Comparison of ENCODE assay signal across 26 cellular contexts in the genomic region with DNA sequence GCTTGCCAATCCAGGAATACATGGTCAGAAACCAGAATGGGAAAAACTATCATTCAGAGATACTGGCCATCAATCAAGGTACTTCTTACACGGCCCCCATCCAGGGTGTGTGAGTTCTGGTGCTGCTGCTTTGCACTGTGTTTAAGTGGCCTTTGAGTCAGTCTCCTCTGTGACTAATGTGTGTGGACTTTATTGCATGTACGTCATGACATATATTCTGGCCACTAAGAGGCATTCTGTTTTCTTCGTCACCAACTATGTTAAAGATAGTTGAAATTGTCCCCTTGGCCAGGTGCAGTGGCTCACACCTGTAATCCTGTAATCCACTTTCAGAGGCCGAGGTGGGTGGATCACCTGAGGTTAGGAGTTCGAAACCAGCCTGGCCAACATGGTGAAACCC. TPM values are rescaled to one million over a fixed set of nuclear protein-coding genes. Genes with fewer than 3 reads are reported as not detected.
A peak's percentile ranks its signal among the peaks of the same experiment; 100 is the strongest.
DNase-seq lines count a peak whose midpoint lies in the region; ATAC-seq and TF ChIP-seq lines count a peak whose summit lies in the region.
"Had no signal": no experiment of that assay in that cellular context is flagged by ENCODE, and none has a peak within 500 bp of the region (broad histone marks: within the 10 kb centered on the region; RNA-seq: fewer than 3 reads in every experiment).

No MANE protein-coding gene starts in this region.

- TF ChIP-seq POLR2A in breast epithelium (IDR thresholded peaks at IDR 0.05), result no peak

- no peak overlapping the region for H3K9ac ChIP-seq in smooth muscle cell (ENCODE audit: low read depth)
- H3K9ac ChIP-seq: KMS-11, neural progenitor cell, SK-N-SH had no signal

- peaks cover 66% of the 10 kb centered on the region for H3K36me3 Mint-ChIP-seq in MCF 10A (ENCODE audit: insufficient read depth, unreplicated experiment)

- no peaks in the 10 kb centered on the region for H3K9me3 Mint-ChIP-seq in MCF 10A (ENCODE audit: unreplicated experiment)
- H3K9me3 Mint-ChIP-seq: activated CD8-positive, alpha-beta T cell treated with anti-CD3 and anti-CD28 coated beads for 36 hours; activated T-helper 17 cell treated with anti-CD3 and anti-CD28 coated beads, Interleukin-2, amount 50 U/mL, for 72 hours; CD8-positive, alpha-beta T cell; memory B cell; neural progenitor cell; stimulated activated naive CD8-positive, alpha-beta T cell treated with anti-CD3 and anti-CD28 coated beads, Interleukin-15, Interleukin-2, amounts not matched to agents 100 ng/mL and 50 ng/mL, for 24 hours; T-helper 1 cell treated with Interleukin-12 subunit alpha and Interleukin-12 subunit beta and Interleukin-4 antibody, amounts not matched to agents 30 μg/mL and 1 μg/mL, for 36 hours had no signal

- H2AFZ ChIP-seq in smooth muscle cell (ENCODE audit: low read depth), result no peak overlapping the region
- H2AFZ ChIP-seq: hepatocyte, neural progenitor cell had no signal

- DNase-seq in MCF 10A (ENCODE audit: unreplicated experiment) (peak; percentile 14), breast epithelium (ENCODE audit: low spot score in 2 of 2) (no peak), amniotic epithelial cell (ENCODE audit: low read depth) (peak; percentile 40), fibroblast of mammary gland (ENCODE audit: low read depth) (peak; percentile 59), smooth muscle cell (lab: John Stamatoyannopoulos, UW; ENCODE audit: unreplicated experiment) (no peak), NCI-H2227 (lab: John Stamatoyannopoulos, UW; ENCODE audit: unreplicated experiment) (no peak), substantia nigra (lab: John Stamatoyannopoulos, UW) (no peak)
- DNase-seq: activated CD4-positive, alpha-beta T cell treated with anti-CD3 and anti-CD28 coated beads for 1 hour; activated CD8-positive, alpha-beta T cell treated with anti-CD3 and anti-CD28 coated beads for 36 hours; activated naive CD4-positive, alpha-beta T cell treated with anti-CD3 and anti-CD28 coated beads, Interleukin-2, amount 50 U/mL, for 16 hours; aorta; CD8-positive, alpha-beta T cell; dorsolateral prefrontal cortex; foreskin melanocyte; NCI-H510A; posterior cingulate gyrus; SK-N-SH had no signal

- H3F3A ChIP-seq in smooth muscle cell (ENCODE audit: low read depth), result peaks cover 4% of the 10 kb centered on the region

- H3K4me3 Mint-ChIP-seq in MCF 10A (ENCODE audit: unreplicated experiment), result no peak overlapping the region
- H3K4me3 Mint-ChIP-seq: activated CD8-positive, alpha-beta T cell treated with anti-CD3 and anti-CD28 coated beads for 36 hours; activated T-helper 17 cell treated with anti-CD3 and anti-CD28 coated beads, Interleukin-2, amount 50 U/mL, for 72 hours; CD8-positive, alpha-beta T cell; memory B cell; neural progenitor cell; stimulated activated naive CD8-positive, alpha-beta T cell treated with anti-CD3 and anti-CD28 coated beads, Interleukin-15, Interleukin-2, amounts not matched to agents 100 ng/mL and 50 ng/mL, for 24 hours; T-helper 1 cell treated with Interleukin-12 subunit alpha and Interleukin-12 subunit beta and Interleukin-4 antibody, amounts not matched to agents 30 μg/mL and 1 μg/mL, for 36 hours had no signal

- H3K27ac ChIP-seq in breast epithelium (no peak overlapping the region), smooth muscle cell (ENCODE audit: low read depth) (peak overlapping the region; percentile 72), substantia nigra (ENCODE audit: low read depth, low read length, poor library complexity, severe bottlenecking) (no peak overlapping the region)
- H3K27ac ChIP-seq: 22Rv1, dorsolateral prefrontal cortex, hepatocyte, KMS-11, neural progenitor cell had no signal

- no peak overlapping the region for H3K4me2 ChIP-seq in smooth muscle cell
- H3K4me2 ChIP-seq: hepatocyte, KMS-11, neural progenitor cell, SK-N-SH had no signal

- no peak for TF ChIP-seq CTCF in MCF 10A (IDR thresholded peaks at IDR 0.05; ENCODE audit: unreplicated experiment)
- TF ChIP-seq CTCF in breast epithelium (IDR thresholded peaks at IDR 0.05), result no peak
- no peak for TF ChIP-seq CTCF in fibroblast of mammary gland (conservative IDR thresholded peaks at IDR 0.05; ENCODE audit: control insufficient read depth, insufficient read depth, low read depth, low read length)
- TF ChIP-seq CTCF in smooth muscle cell (IDR thresholded peaks at IDR 0.05; ENCODE audit: borderline replicate concordance, insufficient read depth, poor library complexity, severe bottlenecking), result no peak

- BruUV-seq in MCF 10A (replicated peaks; lab: Mats Ljungman, UMichigan), result no TSS peak

- no peak for ATAC-seq in HG03196 (IDR thresholded peaks at IDR 0.05; ENCODE audit: unreplicated experiment)
- ATAC-seq: activated CD8-positive, alpha-beta T cell treated with anti-CD3 and anti-CD28 coated beads for 36 hours; activated T-helper 17 cell treated with anti-CD3 and anti-CD28 coated beads, Interleukin-2, amount 50 U/mL, for 72 hours; CD8-positive, alpha-beta T cell had no signal

- H3K27me3 ChIP-seq in breast epithelium, result no peaks in the 10 kb centered on the region
- H3K27me3 ChIP-seq in smooth muscle cell (ENCODE audit: low read depth), result no peaks in the 10 kb centered on the region
- H3K27me3 ChIP-seq: dorsolateral prefrontal cortex, hepatocyte, neural progenitor cell had no signal

- H4K20me1 ChIP-seq in smooth muscle cell (ENCODE audit: low read depth), result no peaks in the 10 kb centered on the region

- H3K9me3 ChIP-seq in breast epithelium (no peaks in the 10 kb centered on the region), smooth muscle cell (replicated peaks; ENCODE audit: low read depth) (no peaks in the 10 kb centered on the region)
- H3K9me3 ChIP-seq: SK-N-SH had no signal

- no peaks in the 10 kb centered on the region for H3K79me2 ChIP-seq in smooth muscle cell (ENCODE audit: low read depth)
- H3K79me2 ChIP-seq: hepatocyte had no signal

- intact Hi-C loops in MCF 10A (cut with micrococcal nuclease), result no loop called here
- intact Hi-C loops in breast epithelium (cut with DNase I; ENCODE audit: low total_unique reads), result no loop called here

- no peak overlapping the region for H3K27ac Mint-ChIP-seq in MCF 10A (ENCODE audit: low read depth, unreplicated experiment)
- H3K27ac Mint-ChIP-seq: activated CD8-positive, alpha-beta T cell treated with anti-CD3 and anti-CD28 coated beads for 36 hours; neural progenitor cell; stimulated activated naive CD8-positive, alpha-beta T cell treated with anti-CD3 and anti-CD28 coated beads, Interleukin-15, Interleukin-2, amounts not matched to agents 100 ng/mL and 50 ng/mL, for 24 hours; T-helper 1 cell treated with Interleukin-12 subunit alpha and Interleukin-12 subunit beta and Interleukin-4 antibody, amounts not matched to agents 30 μg/mL and 1 μg/mL, for 36 hours had no signal

- POLR2A ChIA-PET in MCF 10A (lab: Yijun Ruan, JAX), result interaction anchor here (2.5 kb wide), 1 partner anchor 8 kb away, joined by 25 read pairs; a partner anchor contains a TSS

- no peaks in the 10 kb centered on the region for H3K4me1 Mint-ChIP-seq in MCF 10A (ENCODE audit: insufficient read depth, unreplicated experiment)
- H3K4me1 Mint-ChIP-seq: activated T-helper 17 cell treated with anti-CD3 and anti-CD28 coated beads, Interleukin-2, amount 50 U/mL, for 72 hours; neural progenitor cell had no signal

- 62% methylated on average over 5 of the region's 5 CpGs for WGBS in smooth muscle cell (ENCODE audit: low lambda C conversion rate)

- CTCF ChIA-PET in MCF 10A (lab: Yijun Ruan, JAX), result no interaction called here

- H3K36me3 ChIP-seq in breast epithelium (peaks cover 4% of the 10 kb centered on the region), smooth muscle cell (ENCODE audit: low read depth) (peaks cover 12% of the 10 kb centered on the region)
- H3K36me3 ChIP-seq: neural progenitor cell had no signal

- no peaks in the 10 kb centered on the region for H3K27me3 Mint-ChIP-seq in MCF 10A (ENCODE audit: insufficient read depth, unreplicated experiment)
- H3K27me3 Mint-ChIP-seq: activated CD8-positive, alpha-beta T cell treated with anti-CD3 and anti-CD28 coated beads for 36 hours; activated T-helper 17 cell treated with anti-CD3 and anti-CD28 coated beads, Interleukin-2, amount 50 U/mL, for 72 hours; memory B cell; stimulated activated naive CD8-positive, alpha-beta T cell treated with anti-CD3 and anti-CD28 coated beads, Interleukin-15, Interleukin-2, amounts not matched to agents 100 ng/mL and 50 ng/mL, for 24 hours had no signal

- no peaks in the 10 kb centered on the region for H3K4me1 ChIP-seq in breast epithelium
- no peaks in the 10 kb centered on the region for H3K4me1 ChIP-seq in smooth muscle cell (ENCODE audit: low read depth)
- H3K4me1 ChIP-seq: neural progenitor cell had no signal

- H3K4me3 ChIP-seq in breast epithelium (no peak overlapping the region), fibroblast of mammary gland (ENCODE audit: control insufficient read depth, low read depth, low read length) (no peak overlapping the region), smooth muscle cell (no peak overlapping the region)
- H3K4me3 ChIP-seq: dorsolateral prefrontal cortex, hepatocyte, neural progenitor cell had no signal

RNA-seq across cellular contexts. Expression of a gene that starts 8.5 kb away (rescaled TPM):
- total RNA-seq in MCF 10A (2022), result 44.8 and 50.9 TPM in 2 replicates
- 10 to 100 TPM; 40.6 to 55.0 (median 49.9) TPM for total RNA-seq in breast epithelium
- 21.6 and 22.9 TPM in 2 replicates for total RNA-seq in smooth muscle cell
- polyA plus RNA-seq in smooth muscle cell, result 22.6 and 38.2 TPM in 2 replicates

RNA-seq across cellular contexts. Expression of a gene that starts 22.7 kb away (rescaled TPM):
- 4.9 and 6.9 TPM in 2 replicates for total RNA-seq in MCF 10A (2022)
- total RNA-seq in breast epithelium, result 10 to 100 TPM in 2 of 3 donors, 1 to 10 TPM in 1; 6.7 to 12.1 (median 11.1) TPM
- 1.2 and 2.7 TPM in 2 replicates for total RNA-seq in smooth muscle cell
- polyA plus RNA-seq in smooth muscle cell, result 6.4 and 8.1 TPM in 2 replicates

RNA-seq across cellular contexts. Expression of a gene that starts 24.3 kb away (rescaled TPM):
- total RNA-seq in MCF 10A (2022), result 42.1 and 49.4 TPM in 2 replicates
- 10 to 100 TPM; 29.8 to 44.8 (median 38.7) TPM for total RNA-seq in breast epithelium
- 70.8 and 77.0 TPM in 2 replicates for total RNA-seq in smooth muscle cell
- polyA plus RNA-seq in smooth muscle cell, result 34.6 and 35.6 TPM in 2 replicates

Comparison
In these comparisons a context has a peak if more than half of its experiments do, and no peak if none do; other contexts are left out.
1. DNase-seq: peak in MCF 10A (single experiment), amniotic epithelial cell (single experiment) and fibroblast of mammary gland (single experiment); none in breast epithelium (0 of 2), smooth muscle cell (single experiment), NCI-H2227 (single experiment) and substantia nigra (0 of 49).